Comparison of ENCODE assay signal across 8 cellular contexts in genomic region chr13:98977568-98978270, GRCh38. TPM values are rescaled to one million over a fixed set of nuclear protein-coding genes. Genes with fewer than 3 reads are reported as not detected.
DNase-seq lines count a peak whose midpoint lies in the region; ATAC-seq and TF ChIP-seq lines count a peak whose summit lies in the region.

Gene DOCK9 (minus strand): TSS chr13:98978064. CDS start chr13:98977909, 155 bp downstream.

- H3K36me3 Mint-ChIP-seq in activated T-helper 17 cell treated with anti-CD3 and anti-CD28 coated beads, Interleukin-2, amount 50 U/mL, for 72 hours (ENCODE audit: low read depth): no peaks in the 10 kb centered on the region

- peak within 1 kb of the TSS; percentile 63 for H3K27ac ChIP-seq in osteoblast (ENCODE audit: low read depth, low read length)

- no peak for ATAC-seq in activated T-helper 17 cell treated with anti-CD3 and anti-CD28 coated beads, Interleukin-2, amount 50 U/mL, for 72 hours (replicated peaks)
- peak; percentile 95 for ATAC-seq in Right ventricle myocardium inferior
- ATAC-seq in GM21619 (IDR thresholded peaks at IDR 0.05; ENCODE audit: unreplicated experiment): no peak

- peaks cover 18% of the 10 kb centered on the region for H3K4me1 Mint-ChIP-seq in activated T-helper 17 cell treated with anti-CD3 and anti-CD28 coated beads, Interleukin-2, amount 50 U/mL, for 72 hours

- no peak for DNase-seq in HFF-Myc (ENCODE audit: extremely low read depth, low read depth)
- DNase-seq in Right ventricle myocardium inferior (ENCODE audit: missing footprints): peak; percentile 84
- no peak for DNase-seq in osteoblast (ENCODE audit: insufficient read length, low spot score, missing footprints)
- no peak for DNase-seq in NCI-H82 (lab: John Stamatoyannopoulos, UW)
- no peak for DNase-seq in AML-193 (lab: John Stamatoyannopoulos, UW)
- no peak for DNase-seq in SHP77 (lab: John Stamatoyannopoulos, UW)

- H3K27me3 ChIP-seq in osteoblast (ENCODE audit: insufficient read depth, low read length): no peaks in the 10 kb centered on the region

- peak within 1 kb of the TSS; percentile 91 for H3K4me2 ChIP-seq in osteoblast (ENCODE audit: insufficient read depth, low read length)

- no peak within 1 kb of the TSS for H3K4me3 Mint-ChIP-seq in activated T-helper 17 cell treated with anti-CD3 and anti-CD28 coated beads, Interleukin-2, amount 50 U/mL, for 72 hours

- H3K9me3 ChIP-seq in osteoblast (ENCODE audit: low read depth, low read length): no peaks in the 10 kb centered on the region

- intact Hi-C loops in Right ventricle myocardium inferior (cut with DNase I): loop anchor here (2.0 kb wide), 1 partner anchor 27 kb away; no protein-coding TSS in a partner anchor

- H3K4me3 ChIP-seq in HFF-Myc (replicated peaks; ENCODE audit: low read depth, low read length): peak within 1 kb of the TSS; percentile 48
- H3K4me3 ChIP-seq in osteoblast (ENCODE audit: insufficient read depth, low read length): peak within 1 kb of the TSS; percentile 71

- peak within 1 kb of the TSS; percentile 73 for H2AFZ ChIP-seq in osteoblast (ENCODE audit: low read length)

- H4K20me1 ChIP-seq in osteoblast (ENCODE audit: insufficient read depth, low read length): peaks cover 4% of the 10 kb centered on the region

- H3K27me3 Mint-ChIP-seq in activated T-helper 17 cell treated with anti-CD3 and anti-CD28 coated beads, Interleukin-2, amount 50 U/mL, for 72 hours: no peaks in the 10 kb centered on the region

- H3K27ac Mint-ChIP-seq in activated T-helper 17 cell treated with anti-CD3 and anti-CD28 coated beads, Interleukin-2, amount 50 U/mL, for 72 hours: peak within 1 kb of the TSS; percentile 37

- no peaks in the 10 kb centered on the region for H3K36me3 ChIP-seq in osteoblast (ENCODE audit: insufficient read depth, low read length)

- peaks cover 5% of the 10 kb centered on the region for H3K9me3 Mint-ChIP-seq in activated T-helper 17 cell treated with anti-CD3 and anti-CD28 coated beads, Interleukin-2, amount 50 U/mL, for 72 hours

- H3K4me1 ChIP-seq in osteoblast (ENCODE audit: insufficient read depth, low read length): peaks cover 18% of the 10 kb centered on the region

- TF ChIP-seq CTCF in HFF-Myc (IDR thresholded peaks at IDR 0.05; ENCODE audit: low read depth, low read length, missing control alignments) (no peak), osteoblast (IDR thresholded peaks at IDR 0.05; ENCODE audit: extremely low read depth, low read depth, low read length) (no peak)

- peaks cover 3% of the 10 kb centered on the region for H3K79me2 ChIP-seq in osteoblast (ENCODE audit: insufficient read depth, low read length)

RNA-seq across cellular contexts. Expression of gene DOCK9, which starts in this region (rescaled TPM):
- total RNA-seq in activated T-helper 17 cell treated with anti-CD3 and anti-CD28 coated beads, Interleukin-2, amount 50 U/mL, for 72 hours: 10 to 100 TPM; 50.2 to 70.4 TPM
- total RNA-seq in Right ventricle myocardium inferior: 34.9 TPM
- total RNA-seq in osteoblast: 29.8 and 44.5 TPM in 2 replicates
